ENCODE assay signal across 8 cellular contexts in the genomic region with DNA sequence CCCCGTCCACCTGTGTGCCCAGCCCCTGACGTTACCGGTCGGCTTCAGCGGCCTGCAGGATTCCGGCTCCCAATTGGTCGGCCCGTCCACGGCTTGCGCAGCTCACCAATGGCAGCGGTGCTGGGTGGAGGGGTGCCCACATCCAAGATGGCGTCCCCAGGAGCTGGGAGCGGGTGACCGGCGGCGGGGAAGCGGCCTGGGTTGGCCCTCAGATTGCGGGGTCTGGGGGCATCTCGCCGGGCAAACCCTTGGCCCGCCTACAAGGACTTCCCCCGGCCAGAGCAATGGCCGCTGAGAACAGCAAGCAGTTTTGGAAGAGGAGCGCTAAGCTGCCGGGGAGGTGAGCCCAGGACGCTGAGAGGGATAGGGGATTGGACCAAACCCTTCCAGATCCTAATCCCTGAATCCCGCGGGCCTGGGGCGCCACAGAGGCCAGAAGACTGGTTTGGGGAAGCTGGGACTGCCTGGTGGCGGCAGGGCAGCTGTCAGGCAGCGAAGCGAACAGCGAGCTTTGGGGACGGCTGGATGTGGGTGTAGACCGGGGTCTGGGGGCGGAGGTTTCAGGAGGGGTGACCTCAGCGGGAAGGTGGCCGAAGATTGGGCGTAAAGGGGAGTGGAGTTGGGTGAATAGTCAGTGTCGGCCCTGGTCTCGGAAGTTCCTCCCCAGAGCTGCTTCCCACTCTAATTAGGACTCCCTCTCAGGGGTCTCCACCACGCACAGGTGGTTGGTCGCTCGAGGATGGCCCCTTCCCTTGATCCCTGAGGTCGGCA. TPM values are rescaled to one million over a fixed set of nuclear protein-coding genes. Genes with fewer than 3 reads are reported as not detected.
DNase-seq lines count a peak whose midpoint lies in the region; TF ChIP-seq lines count a peak whose summit lies in the region.

A gene with protein sequence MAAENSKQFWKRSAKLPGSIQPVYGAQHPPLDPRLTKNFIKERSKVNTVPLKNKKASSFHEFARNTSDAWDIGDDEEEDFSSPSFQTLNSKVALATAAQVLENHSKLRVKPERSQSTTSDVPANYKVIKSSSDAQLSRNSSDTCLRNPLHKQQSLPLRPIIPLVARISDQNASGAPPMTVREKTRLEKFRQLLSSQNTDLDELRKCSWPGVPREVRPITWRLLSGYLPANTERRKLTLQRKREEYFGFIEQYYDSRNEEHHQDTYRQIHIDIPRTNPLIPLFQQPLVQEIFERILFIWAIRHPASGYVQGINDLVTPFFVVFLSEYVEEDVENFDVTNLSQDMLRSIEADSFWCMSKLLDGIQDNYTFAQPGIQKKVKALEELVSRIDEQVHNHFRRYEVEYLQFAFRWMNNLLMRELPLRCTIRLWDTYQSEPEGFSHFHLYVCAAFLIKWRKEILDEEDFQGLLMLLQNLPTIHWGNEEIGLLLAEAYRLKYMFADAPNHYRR (plus strand): TSS at position 139 of the 771 bp plus-strand sequence. CDS start 146 bp downstream, at position 285.
A gene (minus strand): TSS at position 511 of the 771 bp plus-strand sequence. CDS start 39,114 bp downstream, outside the sequence.

- no peak within 1 kb of the TSS for H3K14ac ChIP-seq in neuronal stem cell (ENCODE audit: low read length)

- H3K27me3 Mint-ChIP-seq in activated naive CD4-positive, alpha-beta T cell treated with anti-CD3 and anti-CD28 coated beads for 36 hours (ENCODE audit: low read depth), result no peaks in the 10 kb centered on the region

- H2BK120ac ChIP-seq in neuronal stem cell (ENCODE audit: low read depth, low read length), result peak within 1 kb of the TSS; percentile 24

- peak; percentile 97 for DNase-seq in GM03348 (ENCODE audit: low spot score)
- peak; percentile 79 for DNase-seq in HFF-Myc (ENCODE audit: extremely low read depth, low read depth)
- peak; percentile 85 for DNase-seq in MV-4-11 (lab: John Stamatoyannopoulos, UW)
- peak; percentile 87 to 95 for DNase-seq in SJSA1 (ENCODE audit: low read depth in 1 of 2, low spot score in 2 of 2)
- peak; percentile 99 for DNase-seq in activated naive CD4-positive, alpha-beta T cell treated with anti-CD3 and anti-CD28 coated beads for 36 hours
- DNase-seq in foreskin melanocyte, result peak; percentile 83
- DNase-seq in neuronal stem cell (ENCODE audit: low spot score), result peak; percentile 81

- H3K36me3 ChIP-seq in SJSA1 (0 out of 2 replicates have a peak, but pooled peaks cover 4% of the 10 kb centered on the region), neuronal stem cell (replicated peaks in 1 of 2; ENCODE audit: control insufficient read depth in 2 of 2, insufficient read depth in 2 of 2, low read length in 2 of 2) (no peaks in the 10 kb centered on the region), subcutaneous abdominal adipose tissue (ENCODE audit: control insufficient read depth in 5 of 5, insufficient read depth in 5 of 5, low read length in 5 of 5) (no peaks in the 10 kb centered on the region)

- H3K79me1 ChIP-seq in neuronal stem cell (ENCODE audit: low read depth, low read length), result peaks cover 2% of the 10 kb centered on the region

- no peaks in the 10 kb centered on the region for H3K27me3 ChIP-seq in SJSA1 (replicated peaks)
- peaks cover 0 to 2% (median 0%) of the 10 kb centered on the region in 3 experiments for H3K27me3 ChIP-seq in neuronal stem cell (ENCODE audit: control insufficient read depth in 3 of 3, insufficient read depth in 3 of 3, low read depth in 1 of 3, low read length in 3 of 3)
- H3K27me3 ChIP-seq in subcutaneous abdominal adipose tissue (ENCODE audit: control insufficient read depth in 5 of 5, insufficient read depth in 4 of 5, low read length in 5 of 5), result no peaks in the 10 kb centered on the region

- H3K4me3 Mint-ChIP-seq in activated naive CD4-positive, alpha-beta T cell treated with anti-CD3 and anti-CD28 coated beads for 36 hours, result peak within 1 kb of the TSS; percentile 80

- CTCF ChIA-PET in activated naive CD4-positive, alpha-beta T cell treated with anti-CD3 and anti-CD28 coated beads for 36 hours (lab: Charles Lee), result interaction anchor here (0.5 to 1.6 kb wide), 9 partner anchors 37 to 361 kb away, joined by 3 to 4 read pairs (median 3); no protein-coding TSS in a partner anchor

- H3K4me1 ChIP-seq in SJSA1 (replicated peaks) (peaks cover 6% of the 10 kb centered on the region), neuronal stem cell (ENCODE audit: control insufficient read depth in 2 of 2, insufficient read depth in 1 of 2, low read depth in 1 of 2, low read length in 2 of 2) (peaks cover 2 to 3% of the 10 kb centered on the region in 2 donors), subcutaneous abdominal adipose tissue (ENCODE audit: control insufficient read depth in 5 of 5, insufficient read depth in 5 of 5, low read length in 5 of 5) (peaks cover 0 to 26% (median 19%) of the 10 kb centered on the region in 5 donors)

- no peak within 1 kb of the TSS for H2BK5ac ChIP-seq in neuronal stem cell (ENCODE audit: low read length)

- H3K4me2 ChIP-seq in neuronal stem cell (ENCODE audit: insufficient read depth, low read length, poor library complexity, severe bottlenecking), result peak within 1 kb of the TSS; percentile 78

- H3K27ac ChIP-seq in SJSA1, result peak within 1 kb of the TSS; percentile 65
- H3K27ac ChIP-seq in neuronal stem cell (replicated peaks; ENCODE audit: low read length), result peak within 1 kb of the TSS; percentile 69
- peak within 1 kb of the TSS; percentile 77 for H3K27ac ChIP-seq in subcutaneous abdominal adipose tissue (ENCODE audit: low read depth, low read length)

- peak within 1 kb of the TSS; percentile 11 for H4K91ac ChIP-seq in neuronal stem cell (ENCODE audit: low read depth, low read length, poor library complexity)

- H3K4me1 Mint-ChIP-seq in activated naive CD4-positive, alpha-beta T cell treated with anti-CD3 and anti-CD28 coated beads for 36 hours (ENCODE audit: low read depth), result peaks cover 46% of the 10 kb centered on the region

- no peak within 1 kb of the TSS for H2BK12ac ChIP-seq in neuronal stem cell (ENCODE audit: low read length)

- peak within 1 kb of the TSS; percentile 56 for H3K23ac ChIP-seq in neuronal stem cell (ENCODE audit: low read depth, low read length, poor library complexity)

- H2AFZ ChIP-seq in neuronal stem cell (ENCODE audit: low read length), result peak within 1 kb of the TSS; percentile 90

- no peak within 1 kb of the TSS for H2AK5ac ChIP-seq in neuronal stem cell (ENCODE audit: low read depth, low read length)

- H4K8ac ChIP-seq in neuronal stem cell (ENCODE audit: low read depth, low read length), result no peak within 1 kb of the TSS

- WGBS in neuronal stem cell (ENCODE audit: extremely low coverage in 2 of 2, insufficient read length in 2 of 2, insufficient replicate concordance in 1 of 2), 2 donors, result no CpG with 5 or more reads among the region's 45 CpGs

- H3K36me3 Mint-ChIP-seq in activated naive CD4-positive, alpha-beta T cell treated with anti-CD3 and anti-CD28 coated beads for 36 hours (ENCODE audit: low read depth), result peaks cover 2% of the 10 kb centered on the region

- TF ChIP-seq CTCF in HFF-Myc (IDR thresholded peaks at IDR 0.05; ENCODE audit: low read depth, low read length, missing control alignments), result no peak

- no peak within 1 kb of the TSS for H2BK15ac ChIP-seq in neuronal stem cell (ENCODE audit: low read length)

- H3K18ac ChIP-seq in neuronal stem cell (ENCODE audit: low read length), result peak within 1 kb of the TSS; percentile 93

- intact Hi-C loops in activated naive CD4-positive, alpha-beta T cell treated with anti-CD3 and anti-CD28 coated beads for 36 hours (cut with micrococcal nuclease), result loop anchor here (1.0 to 5.0 kb wide), 9 partner anchors 15 to 439 kb away; a partner anchor contains a TSS

- H3K9me3 ChIP-seq in SJSA1 (replicated peaks) (no peaks in the 10 kb centered on the region), neuronal stem cell (replicated peaks in 1 of 2; ENCODE audit: control insufficient read depth in 2 of 2, insufficient read depth in 1 of 2, low read depth in 1 of 2, low read length in 2 of 2) (no peaks in the 10 kb centered on the region), subcutaneous abdominal adipose tissue (ENCODE audit: control insufficient read depth in 5 of 5, low read length in 5 of 5) (no peaks in the 10 kb centered on the region)

- H3K9me3 Mint-ChIP-seq in activated naive CD4-positive, alpha-beta T cell treated with anti-CD3 and anti-CD28 coated beads for 36 hours, result no peaks in the 10 kb centered on the region

- peak within 1 kb of the TSS; percentile 87 for H3K27ac Mint-ChIP-seq in activated naive CD4-positive, alpha-beta T cell treated with anti-CD3 and anti-CD28 coated beads for 36 hours

- peak within 1 kb of the TSS; percentile 89 for H3K9ac ChIP-seq in neuronal stem cell (ENCODE audit: low read depth, low read length, poor library complexity)
- H3K9ac ChIP-seq in subcutaneous abdominal adipose tissue (ENCODE audit: low read length in 5 of 5), result peak within 1 kb of the TSS; percentile 81 to 98 (median 92)

- H3K4me3 ChIP-seq in HFF-Myc (replicated peaks; ENCODE audit: low read depth, low read length), result peak within 1 kb of the TSS; percentile 99
- peak within 1 kb of the TSS; percentile 80 for H3K4me3 ChIP-seq in SJSA1
- peak within 1 kb of the TSS; percentile 70 to 90 for H3K4me3 ChIP-seq in neuronal stem cell (ENCODE audit: low read length in 2 of 2)
- H3K4me3 ChIP-seq in subcutaneous abdominal adipose tissue (ENCODE audit: low read depth in 1 of 5, low read length in 5 of 5), result peak within 1 kb of the TSS; percentile 81 to 96 (median 93)

- H3K4ac ChIP-seq in neuronal stem cell (ENCODE audit: low read length), result no peak within 1 kb of the TSS

RNA-seq across cellular contexts. Expression of the first gene that starts in this region (rescaled TPM):
- total RNA-seq in SJSA1 (2014; rRNA removed; shearing (Covaris generic)), result 4.4 and 6.6 TPM in 2 replicates
- total RNA-seq in activated naive CD4-positive, alpha-beta T cell treated with anti-CD3 and anti-CD28 coated beads for 36 hours, result 10 to 100 TPM; 13.4 to 15.1 TPM
- 11.0 TPM for polyA plus RNA-seq in neuronal stem cell (2013, experiment 1 of 2)
- polyA plus RNA-seq in neuronal stem cell (2013, experiment 2 of 2), result 11.3 TPM

RNA-seq across cellular contexts. Expression of the second gene that starts in this region (rescaled TPM):
- 0.31 and 0.74 TPM in 2 replicates for total RNA-seq in SJSA1 (2014; rRNA removed; shearing (Covaris generic))
- total RNA-seq in activated naive CD4-positive, alpha-beta T cell treated with anti-CD3 and anti-CD28 coated beads for 36 hours, result under 1 TPM; 0.81 to 0.95 TPM
- 0.38 TPM for polyA plus RNA-seq in neuronal stem cell (2013, experiment 1 of 2)
- polyA plus RNA-seq in neuronal stem cell (2013, experiment 2 of 2), result 0.32 TPM

Comparison
In these comparisons a context has a peak if more than half of its experiments do, and no peak if none do; other contexts are left out.
1. Peak in every context shown above with its lines: DNase-seq, H3K4me3 ChIP-seq and H3K27ac ChIP-seq.